19 cellular contexts compared by ENCODE assay signal in the genomic region with DNA sequence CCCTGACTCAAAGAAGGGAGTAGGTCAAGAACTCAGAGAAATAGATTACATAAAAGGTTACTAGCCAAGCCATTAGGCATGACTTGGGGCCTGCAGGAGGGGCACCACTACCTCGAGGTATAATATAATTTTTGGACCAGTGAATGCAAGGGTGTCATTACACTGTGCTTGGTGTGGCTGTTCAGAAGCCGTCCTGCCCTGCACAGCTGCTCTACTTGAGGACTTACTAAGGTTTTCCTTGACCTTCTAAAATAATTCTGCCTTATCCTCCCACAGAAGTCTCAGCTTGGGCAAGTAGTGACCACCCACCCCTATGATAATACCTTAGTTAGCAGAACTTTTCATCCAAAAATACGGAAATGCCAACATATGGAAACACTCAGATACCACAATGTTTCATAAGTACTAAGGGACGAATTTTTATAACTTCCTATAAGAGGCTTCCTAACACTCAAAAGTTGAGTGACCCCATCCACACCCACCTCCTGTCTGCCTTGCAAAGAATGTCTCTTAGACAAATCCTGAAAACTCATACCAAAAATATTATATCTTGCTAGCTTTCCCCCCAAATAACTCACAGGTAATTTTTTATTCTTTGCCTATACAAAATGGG. TPM values are rescaled to one million over a fixed set of nuclear protein-coding genes. Genes with fewer than 3 reads are reported as not detected.
DNase-seq lines count a peak whose midpoint lies in the region; ATAC-seq and TF ChIP-seq lines count a peak whose summit lies in the region.
"Had no signal": no experiment of that assay in that cellular context is flagged by ENCODE, and none has a peak within 500 bp of the region (broad histone marks: within the 10 kb centered on the region; RNA-seq: fewer than 3 reads in every experiment).

No MANE protein-coding gene starts in this region.

- ATAC-seq in activated naive CD4-positive, alpha-beta T cell treated with anti-CD3 and anti-CD28 coated beads, Interleukin-2, amount 50 U/mL, for 72 hours = peak; percentile 25 to 59
- no peak for ATAC-seq in HG03565 (IDR thresholded peaks at IDR 0.05; ENCODE audit: unreplicated experiment)
- ATAC-seq: left lung had no signal

- no peaks in the 10 kb centered on the region for H3K36me3 ChIP-seq in H7 (replicated peaks; ENCODE audit: control insufficient read depth, insufficient read depth, low read length)
- H3K36me3 ChIP-seq: left lung, stomach had no signal

- H3K27me3 Mint-ChIP-seq in activated naive CD4-positive, alpha-beta T cell treated with anti-CD3 and anti-CD28 coated beads for 36 hours (ENCODE audit: low read depth) = no peaks in the 10 kb centered on the region
- no peaks in the 10 kb centered on the region for H3K27me3 Mint-ChIP-seq in activated naive CD8-positive, alpha-beta T cell
- H3K27me3 Mint-ChIP-seq: progenitor cell of endocrine pancreas had no signal

- no peaks in the 10 kb centered on the region for H3K27me3 ChIP-seq in H7 (ENCODE audit: control insufficient read depth, insufficient read depth, low read length)
- H3K27me3 ChIP-seq: left lung, stomach had no signal

- TF ChIP-seq CTCF in GM13976 (IDR thresholded peaks at IDR 0.05; ENCODE audit: borderline replicate concordance, control extremely low read depth, extremely low read depth, insufficient read depth, missing control alignments) = no peak

- H3K4me3 Mint-ChIP-seq in activated naive CD4-positive, alpha-beta T cell treated with anti-CD3 and anti-CD28 coated beads for 36 hours = no peak overlapping the region
- peak overlapping the region; percentile 27 for H3K4me3 Mint-ChIP-seq in activated naive CD8-positive, alpha-beta T cell
- H3K4me3 Mint-ChIP-seq: H9 had no signal

- CTCF ChIA-PET in activated naive CD4-positive, alpha-beta T cell treated with anti-CD3 and anti-CD28 coated beads for 36 hours (lab: Charles Lee) = interaction anchor here (0.7 to 0.9 kb wide), 2 partner anchors 9 to 17 kb away, joined by 3 read pairs; no protein-coding TSS in a partner anchor

- H3K27ac Mint-ChIP-seq in activated naive CD4-positive, alpha-beta T cell treated with anti-CD3 and anti-CD28 coated beads, Interleukin-2, amount 50 U/mL, for 72 hours = peak overlapping the region; percentile 46 to 70
- no peak overlapping the region for H3K27ac Mint-ChIP-seq in activated naive CD4-positive, alpha-beta T cell treated with anti-CD3 and anti-CD28 coated beads for 36 hours
- H3K27ac Mint-ChIP-seq in activated naive CD8-positive, alpha-beta T cell = peak overlapping the region; percentile 86
- H3K27ac Mint-ChIP-seq: H9, progenitor cell of endocrine pancreas had no signal

- no peak for DNase-seq in activated naive CD4-positive, alpha-beta T cell treated with anti-CD3 and anti-CD28 coated beads, Interleukin-2, amount 50 U/mL, for 72 hours (ENCODE audit: low spot score in 2 of 2)
- DNase-seq in activated naive CD4-positive, alpha-beta T cell treated with anti-CD3 and anti-CD28 coated beads for 36 hours = no peak
- peak; percentile 67 for DNase-seq in NOMO-1 treated with dmso at 0.1 percent for 144 hours (lab: John Stamatoyannopoulos, UW; ENCODE audit: unreplicated experiment)
- DNase-seq in GM13976 (ENCODE audit: low spot score) = no peak
- DNase-seq in H7 = no peak
- DNase-seq: activated effector memory CD4-positive, alpha-beta T cell treated with Interleukin-2 at 50 U/mL for 16 hours; aorta; DND-41; foreskin fibroblast; H9; left lung; NCI-H1105 treated with DMSO at 0.1 percent for 48 hours; NCI-H2081 treated with DMSO at 0.1 percent for 48 hours; NK-92 treated with Interleukin-12 subunit alpha and Interleukin-12 subunit beta, amount 100 ng/mL, for 24 hours; stomach had no signal

- intact Hi-C loops in activated naive CD4-positive, alpha-beta T cell treated with anti-CD3 and anti-CD28 coated beads for 36 hours (cut with micrococcal nuclease) = loop anchor here (2.0 kb wide), 1 partner anchor 17 kb away; the partner anchor contains the start of gene ATG16L1

- in situ Hi-C loops in GM13976 (cut with MboI; ENCODE audit: low sequenced_read_pairs, unreplicated experiment) = no loop called here

- H3K9me3 Mint-ChIP-seq in activated naive CD4-positive, alpha-beta T cell treated with anti-CD3 and anti-CD28 coated beads, Interleukin-2, amount 50 U/mL, for 72 hours = peaks cover 0 to 5% of the 10 kb centered on the region in 2 donors
- no peaks in the 10 kb centered on the region for H3K9me3 Mint-ChIP-seq in activated naive CD4-positive, alpha-beta T cell treated with anti-CD3 and anti-CD28 coated beads for 36 hours
- no peaks in the 10 kb centered on the region for H3K9me3 Mint-ChIP-seq in activated naive CD8-positive, alpha-beta T cell (ENCODE audit: low read depth)
- H3K9me3 Mint-ChIP-seq: H9, immature natural killer cell had no signal

- H3K4me1 Mint-ChIP-seq in activated naive CD4-positive, alpha-beta T cell treated with anti-CD3 and anti-CD28 coated beads for 36 hours (ENCODE audit: low read depth) = peaks cover 28% of the 10 kb centered on the region
- peaks cover 37% of the 10 kb centered on the region for H3K4me1 Mint-ChIP-seq in activated naive CD8-positive, alpha-beta T cell (ENCODE audit: low read depth)
- H3K4me1 Mint-ChIP-seq: H9 had no signal

- H3K4me3 ChIP-seq in H7 (ENCODE audit: insufficient read depth, low read depth, low read length) = no peak overlapping the region
- H3K4me3 ChIP-seq: left lung, stomach had no signal

- peaks cover 0 to 6% of the 10 kb centered on the region in 2 donors for H3K36me3 Mint-ChIP-seq in activated naive CD4-positive, alpha-beta T cell treated with anti-CD3 and anti-CD28 coated beads, Interleukin-2, amount 50 U/mL, for 72 hours
- H3K36me3 Mint-ChIP-seq in activated naive CD4-positive, alpha-beta T cell treated with anti-CD3 and anti-CD28 coated beads for 36 hours (ENCODE audit: low read depth) = no peaks in the 10 kb centered on the region
- H3K36me3 Mint-ChIP-seq in activated naive CD8-positive, alpha-beta T cell = no peaks in the 10 kb centered on the region

RNA-seq across cellular contexts. Expression of gene ATG16L1, which starts 17.7 kb away (rescaled TPM):
- 10 to 100 TPM; 30.6 to 34.2 TPM for total RNA-seq in activated naive CD4-positive, alpha-beta T cell treated with anti-CD3 and anti-CD28 coated beads, Interleukin-2, amount 50 U/mL, for 72 hours
- 10 to 100 TPM; 21.2 to 24.2 TPM for total RNA-seq in activated naive CD4-positive, alpha-beta T cell treated with anti-CD3 and anti-CD28 coated beads for 36 hours
- total RNA-seq in H7 (2014; rRNA removed; shearing (Covaris generic)) = 52.1 and 64.8 TPM in 2 replicates
